Comparison of ENCODE assay signal across 24 cellular contexts in genomic region chr1:53732409-53732808, GRCh38. TPM values are rescaled to one million over a fixed set of nuclear protein-coding genes. Genes with fewer than 3 reads are reported as not detected.
DNase-seq lines count a peak whose midpoint lies in the region; ATAC-seq, FAIRE-seq and TF ChIP-seq lines count a peak whose summit lies in the region.
"Had no signal": no experiment of that assay in that cellular context is flagged by ENCODE, and none has a peak within 500 bp of the region (broad histone marks: within the 10 kb centered on the region; RNA-seq: fewer than 3 reads in every experiment).

No MANE protein-coding gene starts in this region.

- H3K36me3 ChIP-seq in ACC112 (ENCODE audit: insufficient read depth, low read length), result peaks cover 2% of the 10 kb centered on the region; the same call in 1 of the 2 replicates
- no peaks in the 10 kb centered on the region; the same call in 1 of the 2 replicates for H3K36me3 ChIP-seq in IMR-90 (ENCODE audit: control insufficient read depth, insufficient read depth, low read length)
- no peaks in the 10 kb centered on the region for H3K36me3 ChIP-seq in K562 (ENCODE audit: control insufficient read depth, insufficient read depth, low read length)
- no peaks in the 10 kb centered on the region for H3K36me3 ChIP-seq in mucosa of rectum (ENCODE audit: control insufficient read depth in 2 of 2, insufficient read depth in 2 of 2, low read length in 2 of 2)
- H3K36me3 ChIP-seq: colonic mucosa, heart left ventricle, left lung, neutrophil, suprapubic skin, uterus had no signal

- no peaks in the 10 kb centered on the region for H3K9me3 Mint-ChIP-seq in WTC11
- H3K9me3 Mint-ChIP-seq: CD4-positive, alpha-beta T cell; endodermal cell had no signal

- H3K9ac ChIP-seq in IMR-90 (ENCODE audit: low read depth, low read length) (peak overlapping the region; percentile 34; the same call in 1 of the 2 replicates), K562 (ENCODE audit: insufficient read depth in 1 of 2, low read depth in 2 of 2, low read length in 2 of 2) (no peak overlapping the region), mucosa of rectum (ENCODE audit: low read depth in 1 of 2, low read length in 2 of 2) (no peak overlapping the region)

- in situ Hi-C loops in IMR-90 (cut with MboI; ENCODE audit: low sequenced_read_pairs), result no loop called here
- in situ Hi-C loops in K562 (cut with MboI), result no loop called here

- H3K27ac ChIP-seq in ACC112 (ENCODE audit: low read depth, low read length), result peak overlapping the region; percentile 99
- peak overlapping the region; percentile 69; the same call in 1 of the 2 replicates for H3K27ac ChIP-seq in IMR-90 (ENCODE audit: insufficient read depth, low read length)
- H3K27ac ChIP-seq in K562 (ENCODE audit: extremely low read depth, low read depth, low read length), result no peak overlapping the region
- H3K27ac ChIP-seq in mucosa of rectum (ENCODE audit: low read depth in 2 of 2, low read length in 2 of 2), result peak overlapping the region; percentile 26 to 48
- H3K27ac ChIP-seq: A549, colonic mucosa, left lung, neutrophil, suprapubic skin, uterus had no signal

- H2BK15ac ChIP-seq in IMR-90 (ENCODE audit: low read depth, low read length), result peak overlapping the region; percentile 89

- H4K8ac ChIP-seq in IMR-90 (ENCODE audit: low read depth in 2 of 2, low read length in 2 of 2), result peak overlapping the region; percentile 67 to 79

- peaks cover 7% of the 10 kb centered on the region for H3K4me1 Mint-ChIP-seq in WTC11

- H3K4me1 ChIP-seq in ACC112 (ENCODE audit: control insufficient read depth, insufficient read depth, low read length, unreplicated experiment) (peaks cover 52% of the 10 kb centered on the region), IMR-90 (ENCODE audit: control insufficient read depth, insufficient read depth, low read length) (peaks cover 36% of the 10 kb centered on the region), K562 (replicated peaks in 1 of 2; ENCODE audit: control insufficient read depth in 2 of 2, insufficient read depth in 2 of 2, low read length in 2 of 2) (no peaks in the 10 kb centered on the region; a peak in 1 of 5 replicates), mucosa of rectum (ENCODE audit: control insufficient read depth in 2 of 2, insufficient read depth in 2 of 2, low read length in 2 of 2) (no peaks in the 10 kb centered on the region)
- H3K4me1 ChIP-seq: colonic mucosa, uterus had no signal

- intact Hi-C loops in IMR-90 (cut with micrococcal nuclease) (loop anchor here (5.0 kb wide), 1 partner anchor 45 kb away; no protein-coding TSS in a partner anchor), K562 (cut with micrococcal nuclease) (no loop called here)

- H3K56ac ChIP-seq in IMR-90 (ENCODE audit: extremely low read depth, insufficient read depth, low read length), result 0 out of 2 replicates have a peak overlapping the region, but pooled peaks have one; percentile 13

- H3K27me3 Mint-ChIP-seq in WTC11 (ENCODE audit: low read depth), result peaks cover 37% of the 10 kb centered on the region

- H3K4me2 ChIP-seq in IMR-90 (ENCODE audit: low read depth, low read length) (peak overlapping the region; percentile 32; the same call in 1 of the 2 replicates), K562 (ENCODE audit: insufficient read depth, low read length) (no peak overlapping the region)
- H3K4me2 ChIP-seq: A549 had no signal

- H2AFZ ChIP-seq in ACC112 (ENCODE audit: low read length, unreplicated experiment) (peak overlapping the region; percentile 79), IMR-90 (replicated peaks; ENCODE audit: low read length, poor library complexity) (no peak overlapping the region), K562 (ENCODE audit: low read depth, low read length) (no peak overlapping the region)

- no peak overlapping the region for H3K4me3 Mint-ChIP-seq in WTC11
- H3K4me3 Mint-ChIP-seq: activated CD4-positive, alpha-beta T cell treated with anti-CD3 and anti-CD28 coated beads for 36 hours; CD4-positive, alpha-beta T cell; endodermal cell had no signal

- H3K27me3 ChIP-seq in ACC112 (ENCODE audit: insufficient read depth, low read length) (no peaks in the 10 kb centered on the region), IMR-90 (ENCODE audit: control insufficient read depth, insufficient read depth, low read length) (no peaks in the 10 kb centered on the region), K562 (ENCODE audit: control insufficient read depth in 2 of 2, insufficient read depth in 2 of 2, low read length in 2 of 2) (peaks cover 70 to 84% of the 10 kb centered on the region in 2 experiments), mucosa of rectum (ENCODE audit: control insufficient read depth in 2 of 2, insufficient read depth in 2 of 2, low read length in 2 of 2) (peaks cover 19 to 25% of the 10 kb centered on the region in 2 donors)
- H3K27me3 ChIP-seq: uterus had no signal

- H3K18ac ChIP-seq in IMR-90 (ENCODE audit: low read depth, low read length), result peak overlapping the region; percentile 75

- H3K4me3 ChIP-seq in ACC112 (ENCODE audit: low read depth, low read length) (peak overlapping the region; percentile 62), IMR-90 (ENCODE audit: insufficient read depth, low read depth, low read length) (no peak overlapping the region), K562 (no peak overlapping the region), mucosa of rectum (ENCODE audit: low read length in 2 of 2) (no peak overlapping the region)
- H3K4me3 ChIP-seq: A549, colonic mucosa, left lung, suprapubic skin, uterus had no signal

- H3K23ac ChIP-seq in IMR-90 (ENCODE audit: low read depth, low read length), result 0 out of 2 replicates have a peak overlapping the region, but pooled peaks have one; percentile 4

- H2BK120ac ChIP-seq in IMR-90 (ENCODE audit: low read depth, low read length), result peak overlapping the region; percentile 69

- TF ChIP-seq POLR2A in IMR-90 (IDR thresholded peaks at IDR 0.05; ENCODE audit: low read depth, low read length), result 0 out of 2 replicates have a peak, but pooled peaks have one; percentile 15
- TF ChIP-seq POLR2A in K562 (conservative IDR thresholded peaks at IDR 0.05), result no peak

- POLR2A ChIA-PET in IMR-90 (lab: Charles Lee; ENCODE audit: unreplicated experiment), result no interaction called here
- POLR2A ChIA-PET in K562 (lab: Yijun Ruan, JAX), result interaction anchor here (0.6 to 1.2 kb wide), 2 partner anchors 21 to 29 kb away, joined by 3 read pairs; no protein-coding TSS in a partner anchor
- POLR2A ChIA-PET in WTC11 (lab: Charles Lee), result interaction anchor here (0.7 kb wide), 1 partner anchor 17 kb away, joined by 3 read pairs; no protein-coding TSS in a partner anchor

- H4K5ac ChIP-seq in IMR-90 (ENCODE audit: low read depth, low read length), result peak overlapping the region; percentile 62; the same call in 1 of the 2 replicates

- CTCF ChIA-PET in IMR-90 (lab: Yijun Ruan, JAX), result interaction anchor here (1.0 kb wide), 1 partner anchor 11 kb away, joined by 3 read pairs; no protein-coding TSS in a partner anchor
- CTCF ChIA-PET in K562 (lab: Yijun Ruan, JAX; ENCODE audit: low intra/inter-chr PET ratio), result no interaction called here
- CTCF ChIA-PET in WTC11 (lab: Charles Lee), result interaction anchor here (0.7 to 3.6 kb wide), 2 partner anchors 17 to 27 kb away, joined by 3 to 15 read pairs; no protein-coding TSS in a partner anchor

- H2AK9ac ChIP-seq in IMR-90 (replicated peaks; ENCODE audit: low read depth, low read length, poor library complexity), result no peak overlapping the region

- peak overlapping the region; percentile 60 for H2BK20ac ChIP-seq in IMR-90 (ENCODE audit: low read depth, low read length)

- no peak for TF ChIP-seq EP300 in K562 (IDR thresholded peaks at IDR 0.05; ENCODE audit: low read length)

- no peak overlapping the region for H3K27ac Mint-ChIP-seq in WTC11
- H3K27ac Mint-ChIP-seq: activated CD4-positive, alpha-beta T cell treated with anti-CD3 and anti-CD28 coated beads for 36 hours; CD4-positive, alpha-beta T cell; endodermal cell had no signal

- peaks cover 22 to 62% of the 10 kb centered on the region in 2 experiments for H3K79me1 ChIP-seq in IMR-90 (ENCODE audit: low read depth in 1 of 2, low read length in 2 of 2)

- peak overlapping the region; percentile 81 for H4K91ac ChIP-seq in IMR-90 (ENCODE audit: insufficient read depth, low read depth, low read length)

- dilution Hi-C loops in IMR-90 (cut with HindIII; ENCODE audit: low sequenced_read_pairs, unreplicated experiment), result no loop called here

- peaks cover 48% of the 10 kb centered on the region for H3K79me2 ChIP-seq in ACC112 (ENCODE audit: control insufficient read depth, insufficient read depth, low read length, unreplicated experiment)
- no peaks in the 10 kb centered on the region for H3K79me2 ChIP-seq in K562 (ENCODE audit: control insufficient read depth, insufficient read depth, low read length)

- peak overlapping the region; percentile 32; the same call in 1 of the 2 replicates for H3K14ac ChIP-seq in IMR-90 (replicated peaks; ENCODE audit: low read depth, low read length)

- TF ChIP-seq RAD21 in IMR-90 (IDR thresholded peaks at IDR 0.05; ENCODE audit: low read length), result no peak
- TF ChIP-seq RAD21 in K562 (CRISPR knock-in tag; conservative IDR thresholded peaks at IDR 0.05 in 1 of 2, IDR thresholded peaks at IDR 0.05 in 1 of 2), result no peak

- peak overlapping the region; percentile 75 for H3K4ac ChIP-seq in IMR-90 (ENCODE audit: low read depth, low read length)

- no CpG with 5 or more reads among the region's 3 CpGs for WGBS in IMR-90 (ENCODE audit: extremely low coverage in 2 of 2, insufficient read length in 1 of 2), 2 experiments
- 2% methylated on average over 3 of the region's 3 CpGs for WGBS in K562 (ENCODE audit: insufficient coverage, low coverage, missing lambda C conversion rate)

- H2AK5ac ChIP-seq in IMR-90 (ENCODE audit: low read depth, low read length), result peak overlapping the region; percentile 89; the same call in 1 of the 2 replicates

- H3K9me3 ChIP-seq in IMR-90 (ENCODE audit: control insufficient read depth, insufficient read depth, low read length), result no peaks in the 10 kb centered on the region
- no peaks in the 10 kb centered on the region for H3K9me3 ChIP-seq in K562 (replicated peaks; ENCODE audit: control insufficient read depth, insufficient read depth, low read depth, low read length)
- no peaks in the 10 kb centered on the region for H3K9me3 ChIP-seq in mucosa of rectum (ENCODE audit: control insufficient read depth in 2 of 2, low read length in 2 of 2)
- H3K9me3 ChIP-seq: A549, colonic mucosa, heart left ventricle, left lung, neutrophil, suprapubic skin, uterus had no signal

- peak overlapping the region; percentile 59 for H2BK5ac ChIP-seq in IMR-90 (ENCODE audit: low read depth, low read length, poor library complexity, severe bottlenecking)

- BruUV-seq in IMR-90 (replicated peaks; lab: Mats Ljungman, UMichigan) (no TSS peak), K562 (replicated peaks; lab: Mats Ljungman, UMichigan) (no TSS peak)

- TF ChIP-seq CTCF in IMR-90 (conservative IDR thresholded peaks at IDR 0.05; ENCODE audit: low read depth, low read length) (no peak), K562 (IDR thresholded peaks at IDR 0.05 in 2 of 3, conservative IDR thresholded peaks at IDR 0.05 in 1 of 3; ENCODE audit: insufficient read depth in 2 of 3, low read depth in 1 of 3, low read length in 3 of 3) (no peak), WTC11 (IDR thresholded peaks at IDR 0.05) (no peak)

- no peaks in the 10 kb centered on the region for H3K36me3 Mint-ChIP-seq in WTC11

- H3K9me1 ChIP-seq in IMR-90 (ENCODE audit: insufficient read depth, low read length) (peaks cover 25% of the 10 kb centered on the region; the same call in 1 of the 2 replicates), K562 (ENCODE audit: control insufficient read depth, insufficient read depth, low read length) (no peaks in the 10 kb centered on the region)

- ATAC-seq in IMR-90 (ENCODE audit: low read depth), result no peak
- no peak for ATAC-seq in K562
- no peak for ATAC-seq in GM19452 (IDR thresholded peaks at IDR 0.05; ENCODE audit: unreplicated experiment)
- ATAC-seq in WTC11, result no peak
- ATAC-seq: A549; activated CD4-positive, alpha-beta T cell treated with anti-CD3 and anti-CD28 coated beads for 36 hours; heart left ventricle; left lung had no signal

- H4K20me1 ChIP-seq in IMR-90 (ENCODE audit: insufficient read depth, low read length), result 0 out of 2 replicates have a peak, but pooled peaks cover 4% of the 10 kb centered on the region
- 0 out of 2 replicates have a peak, but pooled peaks cover 5% of the 10 kb centered on the region for H4K20me1 ChIP-seq in K562 (replicated peaks; ENCODE audit: control insufficient read depth, insufficient read depth, low read length)

- FAIRE-seq in K562 (lab: Jason Lieb, UNC), result no peak
- FAIRE-seq: A549 had no signal

- no peak for DNase-seq in IMR-90
- no peak for DNase-seq in K562 (ENCODE audit: extremely low read depth in 1 of 4, low spot score in 3 of 4)
- no peak for DNase-seq in NCI-H146 (lab: John Stamatoyannopoulos, UW)
- no peak for DNase-seq in WTC11 (ENCODE audit: low spot score)
- no peak for DNase-seq in NK-92 (lab: John Stamatoyannopoulos, UW; ENCODE audit: unreplicated experiment)
- DNase-seq: activated CD4-positive, alpha-beta T cell treated with anti-CD3 and anti-CD28 coated beads for 36 hours; activated naive CD4-positive, alpha-beta T cell treated with anti-CD3 and anti-CD28 coated beads, Interleukin-2, amount 50 U/mL, for 16 hours; CD4-positive, alpha-beta T cell; colonic mucosa; DMS153; endodermal cell; heart left ventricle; KG1; left lung; midbrain; NCI-H1092; NCI-H2081 treated with DMSO at 0.1 percent for 48 hours; uterus had no signal

RNA-seq across cellular contexts. Expression of gene GLIS1, which starts 6.6 kb away (rescaled TPM):
- total RNA-seq in IMR-90 (2012; rRNA removed) (0.18 and 0.28 TPM in 2 replicates), K562 (2014; rRNA removed) (not detected in 2 replicates), K562 (2014; rRNA removed; fragmentation: Illumina TruSeq; extraction: Trizol) (not detected in 2 replicates), K562 (2015; rRNA removed; fragmentation: Illumina TruSeq; extraction: Trizol) (not detected in 2 replicates), K562 (2021) (not detected in 2 replicates), WTC11 (2021) (0.18 to 0.24 TPM (median 0.18 TPM) in 3 replicates)
- polyA plus RNA-seq in IMR-90 (2012; rRNA removed) (2.3 and 3.5 TPM in 2 replicates), K562 (2011; rRNA removed) (not detected in 2 replicates), K562 (2014; fragmentation: Illumina TruSeq; extraction: Trizol) (not detected in 2 replicates), K562 (2014; fragmentation: Nextera tagmentation; extraction: Ambion mirVana) (not detected), K562 (2014; rRNA removed) (not detected in 2 replicates)
- polyA plus RNA-seq in IMR-90 (2012; cell fraction: cytosol; rRNA removed), result 1.5 and 3.3 TPM in 2 replicates
- 6.1 and 16.8 TPM in 2 replicates for polyA plus RNA-seq in IMR-90 (2012; cell fraction: nucleus; rRNA removed; ENCODE audit: low replicate concordance)
- not detected in 2 replicates for total RNA-seq in K562 (2011; cell fraction: chromatin; rRNA removed; ENCODE audit: low replicate concordance)
- not detected in 2 replicates for total RNA-seq in K562 (2011; cell fraction: nucleolus; rRNA removed)
- total RNA-seq in K562 (2011; cell fraction: nucleoplasm; rRNA removed), result not detected in 2 replicates
- not detected in 2 replicates for polyA plus RNA-seq in K562 (2011; cell fraction: cytosol; rRNA removed)
- not detected in 2 replicates for polyA plus RNA-seq in K562 (2011; cell fraction: nucleus; rRNA removed)
- 0.24 TPM in 1 of 2 replicates, not detected in the other for polyA plus RNA-seq in K562 (2012)
- not detected in 2 replicates for polyA minus RNA-seq in K562 (2011; rRNA and poly(A)+ RNA removed)
- not detected in 2 replicates for polyA minus RNA-seq in K562 (2011; cell fraction: cytosol; rRNA and poly(A)+ RNA removed)
- polyA minus RNA-seq in K562 (2011; cell fraction: nucleus; rRNA and poly(A)+ RNA removed), result not detected in 2 replicates
- total RNA-seq: activated CD4-positive, alpha-beta T cell treated with anti-CD3 and anti-CD28 coated beads for 36 hours; CD4-positive, alpha-beta T cell; left lung had no signal
